17 cellular contexts compared by ENCODE assay signal in genomic region chr16:58418026-58418425, GRCh38.
"Had no signal": no experiment of that assay in that cellular context is flagged by ENCODE, and none has a peak within 500 bp of the region (broad histone marks: within the 10 kb centered on the region; RNA-seq: fewer than 3 reads in every experiment).

No MANE protein-coding gene starts in this region.

- H3K27ac ChIP-seq: body of pancreas, esophagus squamous epithelium, pancreas, thyroid gland had no signal

- H3K4me3 ChIP-seq: body of pancreas, esophagus squamous epithelium, pancreas, thyroid gland had no signal

- H3K4me1 ChIP-seq: body of pancreas, pancreas, thyroid gland had no signal

- H3K36me3 ChIP-seq: esophagus squamous epithelium, pancreas, thyroid gland had no signal

- H3K9me3 ChIP-seq: body of pancreas, esophagus squamous epithelium, pancreas, thyroid gland had no signal

- H3K27me3 ChIP-seq: body of pancreas, pancreas, thyroid gland had no signal

- DNase-seq: activated CD4-positive, alpha-beta memory T cell treated with anti-CD3 and anti-CD28 coated beads, Interleukin-2, amount 10 ng/mL, durations not matched to agents 7 days and 5 days; activated CD4-positive, alpha-beta T cell treated with anti-CD3 and anti-CD28 coated beads for 36 hours; activated gamma-delta T cell treated with Interleukin-2 at 50 U/mL for 16 hours; activated T-cell treated with anti-CD3 and anti-CD28 coated beads, Interleukin-2, amount 50 U/mL, for 48 hours; amygdala; body of pancreas; cortex of kidney; effector CD8-positive, alpha-beta T cell; esophagus squamous epithelium; immature natural killer cell; left colon; naive B cell; pancreas; stimulated activated CD4-positive, alpha-beta T cell treated with anti-CD3 and anti-CD28 coated beads, Interleukin-12 subunit alpha, Interleukin-12 subunit beta, amount 100 ng/mL, for 4 hours; stimulated activated CD4-positive, alpha-beta T cell treated with anti-CD3 and anti-CD28 coated beads, Interleukin-2, amount 100 ng/mL, for 24 hours; T-helper 2 cell; thyroid gland had no signal
